Comparison of ENCODE assay signal across 1 cellular context in the genomic region with DNA sequence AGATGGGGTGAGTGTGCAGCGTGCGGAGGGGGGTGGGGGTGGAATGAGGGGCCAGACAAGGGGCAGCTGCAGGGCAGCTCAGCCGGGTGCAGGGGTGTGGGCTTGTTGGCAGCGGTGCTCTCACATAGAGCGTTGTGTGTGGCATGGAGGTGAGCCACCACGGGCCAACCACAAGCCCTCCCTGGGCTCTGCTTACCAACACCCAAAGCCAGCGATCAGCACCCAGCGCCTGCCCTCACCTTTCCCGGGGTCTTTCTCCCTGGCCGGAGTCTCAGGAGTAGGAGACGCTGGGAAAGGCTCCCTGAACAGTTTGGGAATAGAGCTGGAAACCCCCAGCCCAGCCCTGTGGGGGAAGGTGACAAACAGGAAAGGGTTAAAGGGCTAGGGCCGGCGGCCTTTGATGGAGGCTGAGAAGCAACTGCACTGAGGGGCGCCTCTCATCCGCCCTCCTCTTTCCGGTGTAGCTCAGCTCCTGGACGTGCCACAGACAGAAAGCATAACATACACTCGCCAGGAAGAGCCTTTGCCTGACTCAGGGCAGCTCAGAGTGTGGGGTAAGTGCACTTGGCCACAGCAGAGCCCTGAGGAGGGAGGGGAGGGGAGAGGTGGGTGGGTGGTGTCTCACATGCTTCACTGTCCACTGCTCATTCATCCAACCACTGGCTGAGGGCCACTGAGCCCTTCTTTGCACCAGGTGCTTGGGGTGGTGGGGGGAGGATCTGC.
TF ChIP-seq lines count a peak whose summit lies in the region.

No MANE protein-coding gene starts in this region.

TF ChIP-seq in GM23338, 12 proteins besides CTCF, POLR2A, EP300 and RAD21 (continued from another document):
- no peak for TF ChIP-seq ZNF462 (CRISPR knock-in tag; IDR thresholded peaks at IDR 0.05)
- TF ChIP-seq, protein P1, sequence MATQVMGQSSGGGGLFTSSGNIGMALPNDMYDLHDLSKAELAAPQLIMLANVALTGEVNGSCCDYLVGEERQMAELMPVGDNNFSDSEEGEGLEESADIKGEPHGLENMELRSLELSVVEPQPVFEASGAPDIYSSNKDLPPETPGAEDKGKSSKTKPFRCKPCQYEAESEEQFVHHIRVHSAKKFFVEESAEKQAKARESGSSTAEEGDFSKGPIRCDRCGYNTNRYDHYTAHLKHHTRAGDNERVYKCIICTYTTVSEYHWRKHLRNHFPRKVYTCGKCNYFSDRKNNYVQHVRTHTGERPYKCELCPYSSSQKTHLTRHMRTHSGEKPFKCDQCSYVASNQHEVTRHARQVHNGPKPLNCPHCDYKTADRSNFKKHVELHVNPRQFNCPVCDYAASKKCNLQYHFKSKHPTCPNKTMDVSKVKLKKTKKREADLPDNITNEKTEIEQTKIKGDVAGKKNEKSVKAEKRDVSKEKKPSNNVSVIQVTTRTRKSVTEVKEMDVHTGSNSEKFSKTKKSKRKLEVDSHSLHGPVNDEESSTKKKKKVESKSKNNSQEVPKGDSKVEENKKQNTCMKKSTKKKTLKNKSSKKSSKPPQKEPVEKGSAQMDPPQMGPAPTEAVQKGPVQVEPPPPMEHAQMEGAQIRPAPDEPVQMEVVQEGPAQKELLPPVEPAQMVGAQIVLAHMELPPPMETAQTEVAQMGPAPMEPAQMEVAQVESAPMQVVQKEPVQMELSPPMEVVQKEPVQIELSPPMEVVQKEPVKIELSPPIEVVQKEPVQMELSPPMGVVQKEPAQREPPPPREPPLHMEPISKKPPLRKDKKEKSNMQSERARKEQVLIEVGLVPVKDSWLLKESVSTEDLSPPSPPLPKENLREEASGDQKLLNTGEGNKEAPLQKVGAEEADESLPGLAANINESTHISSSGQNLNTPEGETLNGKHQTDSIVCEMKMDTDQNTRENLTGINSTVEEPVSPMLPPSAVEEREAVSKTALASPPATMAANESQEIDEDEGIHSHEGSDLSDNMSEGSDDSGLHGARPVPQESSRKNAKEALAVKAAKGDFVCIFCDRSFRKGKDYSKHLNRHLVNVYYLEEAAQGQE (IDR thresholded peaks at IDR 0.05; ENCODE audit: unreplicated experiment): no peak
- no peak for TF ChIP-seq POLR2AphosphoS5 (IDR thresholded peaks at IDR 0.05; ENCODE audit: low read depth)
- no peak for TF ChIP-seq ZNF331 (CRISPR knock-in tag; IDR thresholded peaks at IDR 0.05; ENCODE audit: low read depth)
- TF ChIP-seq EZH2phosphoT487 (IDR thresholded peaks at IDR 0.05; ENCODE audit: unreplicated experiment): no peak
- TF ChIP-seq CREB1 (CRISPR knock-in tag; IDR thresholded peaks at IDR 0.05; ENCODE audit: low read depth): no peak
- no peak for TF ChIP-seq EZH2 (IDR thresholded peaks at IDR 0.05; ENCODE audit: low read depth, unreplicated experiment)
- TF ChIP-seq, protein P2, sequence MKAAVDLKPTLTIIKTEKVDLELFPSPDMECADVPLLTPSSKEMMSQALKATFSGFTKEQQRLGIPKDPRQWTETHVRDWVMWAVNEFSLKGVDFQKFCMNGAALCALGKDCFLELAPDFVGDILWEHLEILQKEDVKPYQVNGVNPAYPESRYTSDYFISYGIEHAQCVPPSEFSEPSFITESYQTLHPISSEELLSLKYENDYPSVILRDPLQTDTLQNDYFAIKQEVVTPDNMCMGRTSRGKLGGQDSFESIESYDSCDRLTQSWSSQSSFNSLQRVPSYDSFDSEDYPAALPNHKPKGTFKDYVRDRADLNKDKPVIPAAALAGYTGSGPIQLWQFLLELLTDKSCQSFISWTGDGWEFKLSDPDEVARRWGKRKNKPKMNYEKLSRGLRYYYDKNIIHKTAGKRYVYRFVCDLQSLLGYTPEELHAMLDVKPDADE (IDR thresholded peaks at IDR 0.05): no peak
